Comparison of ENCODE assay signal across 1 cellular context in genomic region chr6:158018370-158018771, GRCh38.
TF ChIP-seq lines count a peak whose summit lies in the region.

No MANE protein-coding gene starts in this region.

TF ChIP-seq in HepG2, 621 proteins besides CTCF, POLR2A, EP300 and RAD21 (continued from another document):
- TF ChIP-seq, protein P1, sequence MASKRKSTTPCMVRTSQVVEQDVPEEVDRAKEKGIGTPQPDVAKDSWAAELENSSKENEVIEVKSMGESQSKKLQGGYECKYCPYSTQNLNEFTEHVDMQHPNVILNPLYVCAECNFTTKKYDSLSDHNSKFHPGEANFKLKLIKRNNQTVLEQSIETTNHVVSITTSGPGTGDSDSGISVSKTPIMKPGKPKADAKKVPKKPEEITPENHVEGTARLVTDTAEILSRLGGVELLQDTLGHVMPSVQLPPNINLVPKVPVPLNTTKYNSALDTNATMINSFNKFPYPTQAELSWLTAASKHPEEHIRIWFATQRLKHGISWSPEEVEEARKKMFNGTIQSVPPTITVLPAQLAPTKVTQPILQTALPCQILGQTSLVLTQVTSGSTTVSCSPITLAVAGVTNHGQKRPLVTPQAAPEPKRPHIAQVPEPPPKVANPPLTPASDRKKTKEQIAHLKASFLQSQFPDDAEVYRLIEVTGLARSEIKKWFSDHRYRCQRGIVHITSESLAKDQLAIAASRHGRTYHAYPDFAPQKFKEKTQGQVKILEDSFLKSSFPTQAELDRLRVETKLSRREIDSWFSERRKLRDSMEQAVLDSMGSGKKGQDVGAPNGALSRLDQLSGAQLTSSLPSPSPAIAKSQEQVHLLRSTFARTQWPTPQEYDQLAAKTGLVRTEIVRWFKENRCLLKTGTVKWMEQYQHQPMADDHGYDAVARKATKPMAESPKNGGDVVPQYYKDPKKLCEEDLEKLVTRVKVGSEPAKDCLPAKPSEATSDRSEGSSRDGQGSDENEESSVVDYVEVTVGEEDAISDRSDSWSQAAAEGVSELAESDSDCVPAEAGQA (IDR thresholded peaks at IDR 0.05; ENCODE audit: low read depth) = no peak
- TF ChIP-seq, protein P1 (CRISPR knock-in tag; IDR thresholded peaks at IDR 0.05; ENCODE audit: borderline replicate concordance) = no peak
- TF ChIP-seq EHMT2 (IDR thresholded peaks at IDR 0.05; ENCODE audit: borderline replicate concordance, low read depth, low read length) (no peak), KLF16 (CRISPR knock-in tag; IDR thresholded peaks at IDR 0.05) (no peak), RFX3 (CRISPR knock-in tag; IDR thresholded peaks at IDR 0.05) (no peak), MXD3 (CRISPR knock-in tag; IDR thresholded peaks at IDR 0.05) (no peak), ZNF34 (CRISPR knock-in tag; IDR thresholded peaks at IDR 0.05; ENCODE audit: borderline replicate concordance) (no peak), BRCA1 (CRISPR knock-in tag; IDR thresholded peaks at IDR 0.05) (no peak), BATF2 (CRISPR knock-in tag; IDR thresholded peaks at IDR 0.05) (no peak), SOX5 (CRISPR knock-in tag; IDR thresholded peaks at IDR 0.05; ENCODE audit: borderline replicate concordance) (no peak), ZBTB25 (CRISPR knock-in tag; IDR thresholded peaks at IDR 0.05) (no peak), KLF6 (CRISPR knock-in tag; IDR thresholded peaks at IDR 0.05) (no peak)
- TF ChIP-seq, protein P2, sequence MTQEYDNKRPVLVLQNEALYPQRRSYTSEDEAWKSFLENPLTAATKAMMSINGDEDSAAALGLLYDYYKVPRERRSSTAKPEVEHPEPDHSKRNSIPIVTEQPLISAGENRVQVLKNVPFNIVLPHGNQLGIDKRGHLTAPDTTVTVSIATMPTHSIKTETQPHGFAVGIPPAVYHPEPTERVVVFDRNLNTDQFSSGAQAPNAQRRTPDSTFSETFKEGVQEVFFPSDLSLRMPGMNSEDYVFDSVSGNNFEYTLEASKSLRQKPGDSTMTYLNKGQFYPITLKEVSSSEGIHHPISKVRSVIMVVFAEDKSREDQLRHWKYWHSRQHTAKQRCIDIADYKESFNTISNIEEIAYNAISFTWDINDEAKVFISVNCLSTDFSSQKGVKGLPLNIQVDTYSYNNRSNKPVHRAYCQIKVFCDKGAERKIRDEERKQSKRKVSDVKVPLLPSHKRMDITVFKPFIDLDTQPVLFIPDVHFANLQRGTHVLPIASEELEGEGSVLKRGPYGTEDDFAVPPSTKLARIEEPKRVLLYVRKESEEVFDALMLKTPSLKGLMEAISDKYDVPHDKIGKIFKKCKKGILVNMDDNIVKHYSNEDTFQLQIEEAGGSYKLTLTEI (CRISPR knock-in tag; conservative IDR thresholded peaks at IDR 0.05) = no peak
- TF ChIP-seq, protein P3, sequence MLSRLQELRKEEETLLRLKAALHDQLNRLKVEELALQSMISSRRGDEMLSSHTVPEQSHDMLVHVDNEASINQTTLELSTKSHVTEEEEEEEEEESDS (CRISPR knock-in tag; IDR thresholded peaks at IDR 0.05; ENCODE audit: borderline replicate concordance) = no peak
